8 cellular contexts compared by ENCODE assay signal in genomic region chr1:205642679-205643307, GRCh38.
"Had no signal": no experiment of that assay in that cellular context is flagged by ENCODE, and none has a peak within 500 bp of the region (broad histone marks: within the 10 kb centered on the region; RNA-seq: fewer than 3 reads in every experiment).

No MANE protein-coding gene starts in this region.

- ATAC-seq: GM23338, HCT116 had no signal

- DNase-seq: H7, HFFc6, IMR-90 had no signal

- H3K4me2 ChIP-seq: GM23338 had no signal

- H3K4me1 ChIP-seq: HAP-1 had no signal

- H3K4me3 Mint-ChIP-seq: GM23338, HFFc6 had no signal

- H3K9me3 ChIP-seq: HAP-1 had no signal

- H3K27ac Mint-ChIP-seq: GM23338, HFFc6 had no signal

- FAIRE-seq: H1 had no signal

- H2AFZ ChIP-seq: GM23338 had no signal

- H3K9me3 Mint-ChIP-seq: GM23338, HFFc6 had no signal

- H3K36me3 ChIP-seq: HAP-1 had no signal

- H3K27ac ChIP-seq: HL-60 had no signal

- H3K4me3 ChIP-seq: GM23338, HAP-1 had no signal
